ENCODE assay signal across 18 cellular contexts in the genomic region with DNA sequence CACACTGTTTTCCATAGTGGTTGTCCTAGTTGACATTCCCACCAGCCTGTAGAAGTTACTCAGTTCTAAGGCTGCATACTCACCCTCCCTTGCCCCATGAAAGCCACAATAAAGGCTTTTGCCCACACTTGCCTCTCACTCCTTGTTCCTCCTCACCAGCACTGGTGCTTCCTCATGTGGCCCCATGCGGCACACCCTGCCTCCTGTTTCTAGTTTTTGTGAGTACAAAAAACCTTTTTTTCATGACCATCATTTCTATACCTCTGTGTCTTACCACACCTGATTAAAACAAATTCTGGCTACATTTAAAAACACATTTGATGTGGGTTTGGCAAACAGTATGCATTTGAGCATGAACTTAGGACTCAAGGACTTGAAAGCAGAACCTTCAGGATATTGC. TPM values are rescaled to one million over a fixed set of nuclear protein-coding genes. Genes with fewer than 3 reads are reported as not detected.
DNase-seq lines count a peak whose midpoint lies in the region; ATAC-seq and TF ChIP-seq lines count a peak whose summit lies in the region.
"Had no signal": no experiment of that assay in that cellular context is flagged by ENCODE, and none has a peak within 500 bp of the region (broad histone marks: within the 10 kb centered on the region; RNA-seq: fewer than 3 reads in every experiment).

No MANE protein-coding gene starts in this region.

- no peaks in the 10 kb centered on the region for H3K36me3 Mint-ChIP-seq in MCF 10A (ENCODE audit: insufficient read depth, unreplicated experiment)
- no peaks in the 10 kb centered on the region for H3K36me3 Mint-ChIP-seq in activated naive CD8-positive, alpha-beta T cell treated with anti-CD3 and anti-CD28 coated beads for 36 hours
- H3K36me3 Mint-ChIP-seq: activated naive CD8-positive, alpha-beta T cell treated with anti-CD3 and anti-CD28 coated beads, Interleukin-2, amount 10 ng/mL, durations not matched to agents 7 days and 5 days; T-cell had no signal

- no peak overlapping the region for H3K27ac Mint-ChIP-seq in MCF 10A (ENCODE audit: low read depth, unreplicated experiment)
- no peak overlapping the region for H3K27ac Mint-ChIP-seq in activated naive CD8-positive, alpha-beta T cell treated with anti-CD3 and anti-CD28 coated beads for 36 hours
- H3K27ac Mint-ChIP-seq: activated naive CD8-positive, alpha-beta T cell treated with anti-CD3 and anti-CD28 coated beads, Interleukin-2, amount 10 ng/mL, durations not matched to agents 7 days and 5 days; T-cell had no signal

- ATAC-seq in lower lobe of right lung (peak; percentile 79 to 81), upper lobe of left lung (ENCODE audit: low FRiP score in 2 of 2) (peak; percentile 64 to 74)
- ATAC-seq: T-cell had no signal

- peaks cover 49% of the 10 kb centered on the region for H3K4me1 Mint-ChIP-seq in MCF 10A (ENCODE audit: insufficient read depth, unreplicated experiment)
- peaks cover 11% of the 10 kb centered on the region for H3K4me1 Mint-ChIP-seq in activated naive CD8-positive, alpha-beta T cell treated with anti-CD3 and anti-CD28 coated beads for 36 hours

- no peaks in the 10 kb centered on the region for H3K36me3 ChIP-seq in breast epithelium
- H3K36me3 ChIP-seq in lower lobe of right lung: no peaks in the 10 kb centered on the region
- no peaks in the 10 kb centered on the region for H3K36me3 ChIP-seq in upper lobe of left lung
- H3K36me3 ChIP-seq: ovary had no signal

- TF ChIP-seq EP300 in upper lobe of left lung (IDR thresholded peaks at IDR 0.05): no peak

- H3K27ac ChIP-seq in breast epithelium (peak overlapping the region; percentile 70 to 90), lower lobe of right lung (no peak overlapping the region), upper lobe of left lung (peak overlapping the region in 2 of 4 donors; percentile 7 to 48)
- H3K27ac ChIP-seq: ovary had no signal

- DNase-seq in breast epithelium (ENCODE audit: low spot score in 2 of 2) (no peak), MCF 10A (ENCODE audit: unreplicated experiment) (no peak), lower lobe of right lung (no peak), upper lobe of left lung (peak in 1 of 2 donors; percentile 60), EL (no peak), AML-193 (lab: John Stamatoyannopoulos, UW) (no peak)
- peak; percentile 28 for DNase-seq in activated CD8-positive, alpha-beta memory T cell treated with anti-CD3 and anti-CD28 coated beads, Interleukin-2, amount 50 U/mL, for 48 hours
- no peak for DNase-seq in activated naive CD8-positive, alpha-beta T cell treated with anti-CD3 and anti-CD28 coated beads for 36 hours
- DNase-seq: ACHN; activated CD4-positive, alpha-beta T cell treated with anti-CD3 and anti-CD28 coated beads, Interleukin-2, amount 50 U/mL, for 48 hours; activated naive CD8-positive, alpha-beta T cell treated with anti-CD3 and anti-CD28 coated beads, Interleukin-2, amount 10 ng/mL, durations not matched to agents 7 days and 5 days; NCI-H1436 treated with DMSO at 0.1 percent for 48 hours; NCI-H69; stimulated activated CD4-positive, alpha-beta T cell treated with anti-CD3 and anti-CD28 coated beads, Interleukin-1b, Interleukin-23, amount 100 ng/mL, for 48 hours; stimulated activated naive CD4-positive, alpha-beta T cell; T-cell had no signal

- H3K9me3 ChIP-seq in breast epithelium (peaks cover 0 to 4% of the 10 kb centered on the region in 2 donors), lower lobe of right lung (no peaks in the 10 kb centered on the region), upper lobe of left lung (no peaks in the 10 kb centered on the region)
- H3K9me3 ChIP-seq: ovary had no signal

- no TSS peak for BruUV-seq in MCF 10A (replicated peaks; lab: Mats Ljungman, UMichigan)

- intact Hi-C loops in breast epithelium (cut with DNase I; ENCODE audit: low total_unique reads) (loop anchor here (10.0 kb wide), 1 partner anchor 52 kb away; no protein-coding TSS in a partner anchor), MCF 10A (cut with micrococcal nuclease) (no loop called here), lower lobe of right lung (cut with DNase I) (no loop called here)

- TF ChIP-seq CTCF in breast epithelium (IDR thresholded peaks at IDR 0.05): no peak
- no peak for TF ChIP-seq CTCF in MCF 10A (IDR thresholded peaks at IDR 0.05; ENCODE audit: unreplicated experiment)
- no peak for TF ChIP-seq CTCF in lower lobe of right lung (IDR thresholded peaks at IDR 0.05)
- no peak for TF ChIP-seq CTCF in upper lobe of left lung (IDR thresholded peaks at IDR 0.05)

- H3K4me3 Mint-ChIP-seq in MCF 10A (ENCODE audit: unreplicated experiment): no peak overlapping the region
- H3K4me3 Mint-ChIP-seq in activated naive CD8-positive, alpha-beta T cell treated with anti-CD3 and anti-CD28 coated beads for 36 hours: no peak overlapping the region
- H3K4me3 Mint-ChIP-seq: activated naive CD8-positive, alpha-beta T cell treated with anti-CD3 and anti-CD28 coated beads, Interleukin-2, amount 10 ng/mL, durations not matched to agents 7 days and 5 days; T-cell had no signal

- H3K27me3 ChIP-seq in breast epithelium (no peaks in the 10 kb centered on the region), lower lobe of right lung (ENCODE audit: low read depth) (no peaks in the 10 kb centered on the region), upper lobe of left lung (no peaks in the 10 kb centered on the region)
- H3K27me3 ChIP-seq: ovary had no signal

- H3K4me1 ChIP-seq in breast epithelium: peaks cover 0 to 9% of the 10 kb centered on the region in 2 donors
- H3K4me1 ChIP-seq in lower lobe of right lung: peaks cover 32% of the 10 kb centered on the region
- peaks cover 14 to 24% (median 18%) of the 10 kb centered on the region in 4 donors for H3K4me1 ChIP-seq in upper lobe of left lung

- H3K9me3 Mint-ChIP-seq in MCF 10A (ENCODE audit: unreplicated experiment): no peaks in the 10 kb centered on the region
- H3K9me3 Mint-ChIP-seq in activated naive CD8-positive, alpha-beta T cell treated with anti-CD3 and anti-CD28 coated beads for 36 hours: no peaks in the 10 kb centered on the region

- H3K27me3 Mint-ChIP-seq in MCF 10A (ENCODE audit: insufficient read depth, unreplicated experiment): no peaks in the 10 kb centered on the region
- H3K27me3 Mint-ChIP-seq in activated naive CD8-positive, alpha-beta T cell treated with anti-CD3 and anti-CD28 coated beads for 36 hours: no peaks in the 10 kb centered on the region
- H3K27me3 Mint-ChIP-seq: T-cell had no signal

- no peak overlapping the region for H3K4me3 ChIP-seq in breast epithelium
- no peak overlapping the region for H3K4me3 ChIP-seq in lower lobe of right lung
- no peak overlapping the region for H3K4me3 ChIP-seq in upper lobe of left lung
- H3K4me3 ChIP-seq: coronary artery, ovary had no signal

- POLR2A ChIA-PET in MCF 10A (lab: Yijun Ruan, JAX): interaction anchor here (1.5 kb wide), 1 partner anchor 366 kb away, joined by 3 read pairs; a partner anchor contains a TSS

- 63 to 71% methylated on average over 1 of the region's 1 CpG for WGBS in upper lobe of left lung, 2 donors

- CTCF ChIA-PET in MCF 10A (lab: Yijun Ruan, JAX): interaction anchor here (1.0 to 1.1 kb wide), 2 partner anchors 217 to 218 kb away, joined by 3 read pairs; no protein-coding TSS in a partner anchor

- TF ChIP-seq POLR2A in breast epithelium (IDR thresholded peaks at IDR 0.05): no peak
- TF ChIP-seq POLR2A in upper lobe of left lung (IDR thresholded peaks at IDR 0.05): no peak

RNA-seq across cellular contexts. Expression of a gene that starts 40.7 kb away (rescaled TPM):
- total RNA-seq in breast epithelium: 10 to 100 TPM; 10.7 to 19.7 (median 12.1) TPM
- 14.2 and 19.3 TPM in 2 replicates for total RNA-seq in MCF 10A (2022)
- 70.6 TPM for total RNA-seq in lower lobe of right lung
- total RNA-seq in upper lobe of left lung: 10 to 100 TPM; 19.0 to 88.0 (median 59.7) TPM
- total RNA-seq in activated naive CD8-positive, alpha-beta T cell treated with anti-CD3 and anti-CD28 coated beads for 36 hours: 10 to 100 TPM; 59.2 to 59.6 TPM
